In genomic region chr12:6450091-6450868, GRCh38 we compare ENCODE assay signal across 8 cellular contexts. TPM values are rescaled to one million over a fixed set of nuclear protein-coding genes. Genes with fewer than 3 reads are reported as not detected.
DNase-seq lines count a peak whose midpoint lies in the region; ATAC-seq and TF ChIP-seq lines count a peak whose summit lies in the region.

No MANE protein-coding gene starts in this region.

- H3K27me3 ChIP-seq in BLaER1 treated with 17β-estradiol and CSF1 and Interleukin-3, amounts not matched to agents 10 nM and 100 nM, result no peaks in the 10 kb centered on the region
- H3K27me3 ChIP-seq in endocrine pancreas (ENCODE audit: control insufficient read depth, insufficient read depth, low read length), result no peaks in the 10 kb centered on the region

- peak overlapping the region; percentile 79 to 94 (median 90); a peak in 20 of 22 replicates for H3K9ac ChIP-seq in BLaER1 treated with 17β-estradiol and CSF1 and Interleukin-3, amounts not matched to agents 10 nM and 100 nM
- peak overlapping the region; percentile 74 for H3K9ac ChIP-seq in endocrine pancreas (ENCODE audit: control insufficient read depth, insufficient read depth, low read length)

- H4K20me1 ChIP-seq in BLaER1 treated with 17β-estradiol and CSF1 and Interleukin-3, amounts not matched to agents 10 nM and 100 nM, result no peaks in the 10 kb centered on the region

- H3K4me1 ChIP-seq in BLaER1 treated with 17β-estradiol and CSF1 and Interleukin-3, amounts not matched to agents 10 nM and 100 nM, result peaks cover 64 to 81% (median 72%) of the 10 kb centered on the region in 10 experiments
- H3K4me1 ChIP-seq in endocrine pancreas (ENCODE audit: control insufficient read depth, insufficient read depth, low read length), result no peaks in the 10 kb centered on the region

- H3K4me3 ChIP-seq in BLaER1 treated with 17β-estradiol and CSF1 and Interleukin-3, amounts not matched to agents 10 nM and 100 nM, result peak overlapping the region; percentile 57 to 81 (median 72)
- H3K4me3 ChIP-seq in endocrine pancreas (ENCODE audit: control insufficient read depth, insufficient read depth, low read length), result peak overlapping the region; percentile 19

- H3K36me3 ChIP-seq in BLaER1 treated with 17β-estradiol and CSF1 and Interleukin-3, amounts not matched to agents 10 nM and 100 nM, result peaks cover 10 to 25% (median 19%) of the 10 kb centered on the region in 11 experiments; a peak in 19 of 22 replicates
- H3K36me3 ChIP-seq in endocrine pancreas (ENCODE audit: control insufficient read depth, insufficient read depth, low read length), result no peaks in the 10 kb centered on the region

- H3K9me3 ChIP-seq in BLaER1 treated with 17β-estradiol and CSF1 and Interleukin-3, amounts not matched to agents 10 nM and 100 nM (replicated peaks in 1 of 11), result no peaks in the 10 kb centered on the region
- H3K9me3 ChIP-seq in endocrine pancreas (ENCODE audit: control insufficient read depth, low read length), result no peaks in the 10 kb centered on the region

- H3K4me2 ChIP-seq in BLaER1 treated with 17β-estradiol and CSF1 and Interleukin-3, amounts not matched to agents 10 nM and 100 nM, result peak overlapping the region; percentile 90 to 100 (median 96)

- TF ChIP-seq CTCF in omental fat pad (IDR thresholded peaks at IDR 0.05), result no peak

- H3K27ac ChIP-seq in BLaER1 treated with 17β-estradiol and CSF1 and Interleukin-3, amounts not matched to agents 10 nM and 100 nM, result peak overlapping the region; percentile 78 to 97 (median 94); a peak in 20 of 22 replicates

- no peak for ATAC-seq in omental fat pad (ENCODE audit: low FRiP score)
- no peak for ATAC-seq in GM21447 (IDR thresholded peaks at IDR 0.05; ENCODE audit: unreplicated experiment)

- DNase-seq in NCI-H82 treated with DMSO at 0.1 percent for 48 hours (lab: John Stamatoyannopoulos, UW; ENCODE audit: unreplicated experiment) (peak; percentile 87), omental fat pad (ENCODE audit: low spot score) (peak; percentile 22), ureter (ENCODE audit: low spot score) (no peak), NCI-H1105 (lab: John Stamatoyannopoulos, UW) (no peak), NCI-H2171 (lab: John Stamatoyannopoulos, UW) (no peak)

RNA-seq across cellular contexts. Expression of gene TAPBPL, which starts 1.6 kb away (rescaled TPM):
- total RNA-seq in omental fat pad (10 to 100 TPM; 16.3 to 26.0 (median 18.5) TPM), ureter (52.3 TPM)

RNA-seq across cellular contexts. Expression of gene CD27, which starts 5.5 kb away (rescaled TPM):
- total RNA-seq in omental fat pad (under 1 TPM in 3 of 4 donors, not detected in 1; 0.50 to 0.96 (median 0.65) TPM), ureter (2.6 TPM)

RNA-seq across cellular contexts. Expression of gene VAMP1, which starts 20.2 kb away (rescaled TPM):
- 1 to 10 TPM; 4.2 to 9.6 (median 6.2) TPM for total RNA-seq in omental fat pad
- total RNA-seq in ureter, result 16.0 TPM

RNA-seq across cellular contexts. Expression of gene MRPL51, which starts 42.8 kb away (rescaled TPM):
- total RNA-seq in omental fat pad (100 to 1,000 TPM in 1 of 4 donors, 10 to 100 TPM in 3; 44.1 to 118 (median 67.8) TPM), ureter (150 TPM)

RNA-seq across cellular contexts. Expression of gene NCAPD2, which starts 43.6 kb away (rescaled TPM):
- total RNA-seq in omental fat pad (10 to 100 TPM; 10.6 to 36.3 (median 20.7) TPM), ureter (24.0 TPM)

Comparison
In these comparisons a context has a peak if more than half of its experiments do, and no peak if none do; other contexts are left out.
1. DNase-seq: peak in NCI-H82 treated with DMSO at 0.1 percent for 48 hours (single experiment) and omental fat pad (single experiment); none in ureter (single experiment), NCI-H1105 (single experiment) and NCI-H2171 (single experiment).